Comparison of ENCODE assay signal across 20 cellular contexts in the genomic region with DNA sequence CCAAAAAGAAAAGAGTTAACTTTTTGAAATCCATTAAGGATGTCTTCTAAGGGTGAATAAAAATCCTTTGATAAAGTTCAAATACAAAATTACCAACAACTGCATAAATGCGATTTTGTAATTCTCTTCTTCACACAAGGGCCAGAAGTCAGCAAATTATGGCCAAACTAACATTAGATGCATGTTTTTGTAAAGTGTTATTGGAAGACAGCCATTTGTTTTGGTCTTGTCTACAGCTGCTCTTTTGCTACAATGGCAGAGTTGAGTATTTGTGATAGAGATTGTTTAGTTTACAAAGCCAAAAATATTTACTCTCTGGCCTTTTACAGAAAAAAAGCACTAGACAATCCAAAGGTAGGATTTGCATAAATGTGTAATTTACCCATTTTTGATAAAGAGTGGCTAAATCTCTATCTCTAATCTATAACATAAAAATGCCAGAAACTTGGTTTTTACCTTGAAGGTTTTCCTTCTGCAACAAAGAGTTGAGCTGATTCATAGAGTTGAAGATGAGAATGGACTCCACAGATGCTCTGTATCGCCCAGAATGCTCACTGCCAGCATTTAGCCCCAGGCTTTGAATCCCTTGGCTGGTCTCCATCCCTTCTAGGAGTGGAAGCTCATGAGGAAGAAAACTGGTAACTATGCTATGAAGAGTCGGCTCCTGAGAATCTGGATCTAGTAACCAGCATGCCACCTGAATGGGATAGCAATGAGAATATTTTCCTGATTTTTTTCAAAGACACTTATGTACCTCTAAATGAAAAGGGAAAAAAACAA.
DNase-seq lines count a peak whose midpoint lies in the region; ATAC-seq and TF ChIP-seq lines count a peak whose summit lies in the region.
"Had no signal": no experiment of that assay in that cellular context is flagged by ENCODE, and none has a peak within 500 bp of the region (broad histone marks: within the 10 kb centered on the region; RNA-seq: fewer than 3 reads in every experiment).

No MANE protein-coding gene starts in this region.

- H3K4me1 ChIP-seq in ovary (ENCODE audit: insufficient read depth) (peaks cover 4% of the 10 kb centered on the region), gastrocnemius medialis (no peaks in the 10 kb centered on the region)
- H3K4me1 ChIP-seq: BLaER1, pancreas, transverse colon had no signal

- TF ChIP-seq EP300 in ovary (IDR thresholded peaks at IDR 0.05): no peak

- H3K36me3 ChIP-seq in ovary (no peaks in the 10 kb centered on the region), gastrocnemius medialis (no peaks in the 10 kb centered on the region)
- H3K36me3 ChIP-seq: cardiac muscle cell, pancreas, transverse colon had no signal

- TF ChIP-seq CTCF in epithelial cell of esophagus (IDR thresholded peaks at IDR 0.05; ENCODE audit: insufficient read depth, low read depth, low read length, missing control alignments): no peak
- no peak for TF ChIP-seq CTCF in ovary (IDR thresholded peaks at IDR 0.05)
- no peak for TF ChIP-seq CTCF in gastrocnemius medialis (IDR thresholded peaks at IDR 0.05 in 4 of 5, conservative IDR thresholded peaks at IDR 0.05 in 1 of 5)

- no peak for TF ChIP-seq POLR2A in ovary (IDR thresholded peaks at IDR 0.05)
- TF ChIP-seq POLR2A in gastrocnemius medialis (IDR thresholded peaks at IDR 0.05): no peak

- H3K27me3 ChIP-seq in ovary: no peaks in the 10 kb centered on the region
- H3K27me3 ChIP-seq in gastrocnemius medialis: no peaks in the 10 kb centered on the region
- H3K27me3 ChIP-seq: BLaER1, cardiac muscle cell, pancreas, transverse colon had no signal

- intact Hi-C loops in ovary (cut with DNase I) (no loop called here), gastrocnemius medialis (cut with DNase I; ENCODE audit: low total_unique reads) (no loop called here)

- in situ Hi-C loops in G401 (cut with HindIII; ENCODE audit: low sequenced_read_pairs) (no loop called here), gastrocnemius medialis (cut with MboI; ENCODE audit: low sequenced_read_pairs in 4 of 4) (no loop called here)

- ATAC-seq in gastrocnemius medialis: no peak
- ATAC-seq: activated CD8-positive, alpha-beta memory T cell treated with anti-CD3 and anti-CD28 coated beads, Interleukin-2, amount 10 ng/mL, durations not matched to agents 7 days and 5 days; pancreas had no signal

- H3K4me3 ChIP-seq in epithelial cell of esophagus (ENCODE audit: low read length) (no peak overlapping the region), ovary (no peak overlapping the region), gastrocnemius medialis (no peak overlapping the region)
- H3K4me3 ChIP-seq: BLaER1, cardiac muscle cell, lung, pancreas, transverse colon had no signal

- no peaks in the 10 kb centered on the region for H3K9me3 ChIP-seq in ovary
- H3K9me3 ChIP-seq in gastrocnemius medialis: no peaks in the 10 kb centered on the region
- H3K9me3 ChIP-seq: BLaER1, pancreas, transverse colon had no signal

- H3K27ac ChIP-seq in ovary (no peak overlapping the region), gastrocnemius medialis (no peak overlapping the region)
- H3K27ac ChIP-seq: BLaER1, cardiac muscle cell, pancreas, transverse colon had no signal

- WGBS in ovary, 3 donors: 5 to 21% (median 11%) methylated on average over 3 of the region's 3 CpGs

- peak; percentile 20 for DNase-seq in G401 (ENCODE audit: low spot score)
- DNase-seq in NCI-H446 (lab: John Stamatoyannopoulos, UW): peak; percentile 44 to 84
- DNase-seq in epithelial cell of esophagus (ENCODE audit: low read depth): peak; percentile 7
- peak in 4 of 5 donors; percentile 17 to 42 (median 26) for DNase-seq in ovary
- no peak for DNase-seq in gastrocnemius medialis
- DNase-seq in islet precursor cell: no peak
- no peak for DNase-seq in HK-2 (ENCODE audit: unreplicated experiment)
- no peak for DNase-seq in T-helper 1 cell
- DNase-seq: activated CD8-positive, alpha-beta memory T cell treated with anti-CD3 and anti-CD28 coated beads, Interleukin-2, amount 10 ng/mL, durations not matched to agents 7 days and 5 days; effector CD4-positive, alpha-beta T cell; GOT3; naive B cell; NCI-H1694 treated with DMSO at 0.1 percent for 48 hours; NCI-H345; pancreas; stimulated activated CD4-positive, alpha-beta T cell treated with anti-CD3 and anti-CD28 coated beads, Interleukin-2, amount 100 ng/mL, for 24 hours; transverse colon had no signal

Comparison
In these comparisons a context has a peak if more than half of its experiments do, and no peak if none do; other contexts are left out.
1. DNase-seq: peak in G401 (single experiment), NCI-H446 (2 of 2), epithelial cell of esophagus (single experiment) and ovary (4 of 5); none in gastrocnemius medialis (0 of 2), islet precursor cell (single experiment), HK-2 (single experiment) and T-helper 1 cell (0 of 5).